In genomic region chr15:69718916-69719315, GRCh38 we compare ENCODE assay signal across 8 cellular contexts.
DNase-seq lines count a peak whose midpoint lies in the region; TF ChIP-seq lines count a peak whose summit lies in the region.

No MANE protein-coding gene starts in this region.

- no peaks in the 10 kb centered on the region for H3K9me3 ChIP-seq in tibial nerve

- peak overlapping the region in 2 of 4 donors; percentile 46 to 65 for H3K27ac ChIP-seq in tibial nerve

- no peaks in the 10 kb centered on the region for H3K36me3 ChIP-seq in tibial nerve

- H3K36me3 Mint-ChIP-seq in activated naive CD4-positive, alpha-beta T cell treated with anti-CD3 and anti-CD28 coated beads, Interleukin-2, amount 50 U/mL, for 24 hours = no peaks in the 10 kb centered on the region

- H3K4me1 Mint-ChIP-seq in activated naive CD4-positive, alpha-beta T cell treated with anti-CD3 and anti-CD28 coated beads, Interleukin-2, amount 50 U/mL, for 24 hours = peaks cover 93% of the 10 kb centered on the region

- peak; percentile 25 to 78 for TF ChIP-seq EP300 in tibial nerve (IDR thresholded peaks at IDR 0.05)

- no peaks in the 10 kb centered on the region for H3K9me3 Mint-ChIP-seq in activated naive CD4-positive, alpha-beta T cell treated with anti-CD3 and anti-CD28 coated beads, Interleukin-2, amount 50 U/mL, for 24 hours

- DNase-seq in activated naive CD4-positive, alpha-beta T cell treated with Interleukin-2 at 50 U/mL for 16 hours = no peak
- DNase-seq in activated CD4-positive, alpha-beta T cell treated with anti-CD3 and anti-CD28 coated beads for 48 hours = peak; percentile 49
- peak; percentile 14 for DNase-seq in hippocampal formation (lab: John Stamatoyannopoulos, UW)
- DNase-seq in tibial nerve (ENCODE audit: low spot score in 2 of 2) = peak in 1 of 2 donors; percentile 52
- no peak for DNase-seq in glomerular visceral epithelial cell (ENCODE audit: extremely low spot score)
- no peak for DNase-seq in GM03348 (ENCODE audit: low spot score)
- no peak for DNase-seq in NCI-H1436 treated with DMSO at 0.1 percent for 48 hours (lab: John Stamatoyannopoulos, UW)

- WGBS in tibial nerve, 2 donors = 44 to 64% methylated on average over 4 of the region's 4 CpGs

- no peak overlapping the region for H3K4me3 Mint-ChIP-seq in activated naive CD4-positive, alpha-beta T cell treated with anti-CD3 and anti-CD28 coated beads, Interleukin-2, amount 50 U/mL, for 24 hours

- no peak for TF ChIP-seq CTCF in tibial nerve (IDR thresholded peaks at IDR 0.05)

- no peaks in the 10 kb centered on the region for H3K27me3 ChIP-seq in tibial nerve

- H3K4me1 ChIP-seq in tibial nerve = peaks cover 0 to 11% (median 4%) of the 10 kb centered on the region in 4 donors

- H3K27me3 Mint-ChIP-seq in activated naive CD4-positive, alpha-beta T cell treated with anti-CD3 and anti-CD28 coated beads, Interleukin-2, amount 50 U/mL, for 24 hours = no peaks in the 10 kb centered on the region

- TF ChIP-seq POLR2A in tibial nerve (IDR thresholded peaks at IDR 0.05) = no peak

- H3K4me3 ChIP-seq in tibial nerve = no peak overlapping the region

- H3K27ac Mint-ChIP-seq in activated naive CD4-positive, alpha-beta T cell treated with anti-CD3 and anti-CD28 coated beads, Interleukin-2, amount 50 U/mL, for 24 hours = peak overlapping the region; percentile 20

Comparison
In these comparisons a context has a peak if more than half of its experiments do, and no peak if none do; other contexts are left out.
1. DNase-seq: peak in activated CD4-positive, alpha-beta T cell treated with anti-CD3 and anti-CD28 coated beads for 48 hours (single experiment) and hippocampal formation (2 of 2); none in activated naive CD4-positive, alpha-beta T cell treated with Interleukin-2 at 50 U/mL for 16 hours (single experiment), glomerular visceral epithelial cell (single experiment), GM03348 (single experiment) and NCI-H1436 treated with DMSO at 0.1 percent for 48 hours (single experiment).